In genomic region chr6:158344534-158344933, GRCh38 we compare ENCODE assay signal across 11 cellular contexts. TPM values are rescaled to one million over a fixed set of nuclear protein-coding genes. Genes with fewer than 3 reads are reported as not detected.
DNase-seq lines count a peak whose midpoint lies in the region; ATAC-seq lines count a peak whose summit lies in the region.
"Had no signal": no experiment of that assay in that cellular context is flagged by ENCODE, and none has a peak within 500 bp of the region (broad histone marks: within the 10 kb centered on the region; RNA-seq: fewer than 3 reads in every experiment).

No MANE protein-coding gene starts in this region.

- H3K27me3 Mint-ChIP-seq in activated T-helper 2 cell treated with anti-CD3 and anti-CD28 coated beads, Interferon-gamma antibody, Interleukin-2, Interleukin-4, amounts not matched to agents 10 μg/mL and 5 μg/mL and 100 μg/mL, durations not matched to agents 14 hours and 24 hours and 36 hours (ENCODE audit: low read depth), result no peaks in the 10 kb centered on the region
- H3K27me3 Mint-ChIP-seq: activated CD4-positive, alpha-beta T cell treated with anti-CD3 and anti-CD28 coated beads, Interleukin-2, amount 10 ng/mL, durations not matched to agents 24 days and 14 days; naive B cell had no signal

- no peak for DNase-seq in activated T-helper 2 cell treated with anti-CD3 and anti-CD28 coated beads, Interferon-gamma antibody, Interleukin-2, Interleukin-4, amounts not matched to agents 10 μg/mL and 5 μg/mL and 100 μg/mL, durations not matched to agents 14 hours and 24 hours and 36 hours (ENCODE audit: low spot score)
- DNase-seq in pons (ENCODE audit: low spot score), result no peak
- DNase-seq in stimulated activated naive CD4-positive, alpha-beta T cell treated with Interleukin-2 at 50 U/mL for 16 hours (lab: John Stamatoyannopoulos, UW), result no peak
- DNase-seq: activated CD4-positive, alpha-beta T cell treated with anti-CD3 and anti-CD28 coated beads, Interleukin-2, amount 10 ng/mL, durations not matched to agents 24 days and 14 days; DND-41; naive B cell; NCI-H2029 had no signal

- H3K36me3 Mint-ChIP-seq in activated T-helper 2 cell treated with anti-CD3 and anti-CD28 coated beads, Interferon-gamma antibody, Interleukin-2, Interleukin-4, amounts not matched to agents 10 μg/mL and 5 μg/mL and 100 μg/mL, durations not matched to agents 14 hours and 24 hours and 36 hours (ENCODE audit: low read depth), result peaks cover 23% of the 10 kb centered on the region

- peaks cover 16% of the 10 kb centered on the region for H3K4me1 Mint-ChIP-seq in activated T-helper 2 cell treated with anti-CD3 and anti-CD28 coated beads, Interferon-gamma antibody, Interleukin-2, Interleukin-4, amounts not matched to agents 10 μg/mL and 5 μg/mL and 100 μg/mL, durations not matched to agents 14 hours and 24 hours and 36 hours (ENCODE audit: low read depth)

- intact Hi-C loops in activated T-helper 2 cell treated with anti-CD3 and anti-CD28 coated beads, Interferon-gamma antibody, Interleukin-2, Interleukin-4, amounts not matched to agents 10 μg/mL and 5 μg/mL and 100 μg/mL, durations not matched to agents 14 hours and 24 hours and 36 hours (cut with micrococcal nuclease), result loop anchor here (2.0 kb wide), 1 partner anchor 54 kb away; no protein-coding TSS in a partner anchor

- peaks cover 18% of the 10 kb centered on the region for H3K9me3 Mint-ChIP-seq in activated T-helper 2 cell treated with anti-CD3 and anti-CD28 coated beads, Interferon-gamma antibody, Interleukin-2, Interleukin-4, amounts not matched to agents 10 μg/mL and 5 μg/mL and 100 μg/mL, durations not matched to agents 14 hours and 24 hours and 36 hours

- no peak overlapping the region for H3K4me3 Mint-ChIP-seq in activated T-helper 2 cell treated with anti-CD3 and anti-CD28 coated beads, Interferon-gamma antibody, Interleukin-2, Interleukin-4, amounts not matched to agents 10 μg/mL and 5 μg/mL and 100 μg/mL, durations not matched to agents 14 hours and 24 hours and 36 hours (ENCODE audit: low read depth)
- H3K4me3 Mint-ChIP-seq: activated CD4-positive, alpha-beta T cell treated with anti-CD3 and anti-CD28 coated beads, Interleukin-2, amount 10 ng/mL, durations not matched to agents 24 days and 14 days; naive B cell had no signal

- peak overlapping the region; percentile 6 for H3K27ac Mint-ChIP-seq in activated T-helper 2 cell treated with anti-CD3 and anti-CD28 coated beads, Interferon-gamma antibody, Interleukin-2, Interleukin-4, amounts not matched to agents 10 μg/mL and 5 μg/mL and 100 μg/mL, durations not matched to agents 14 hours and 24 hours and 36 hours
- H3K27ac Mint-ChIP-seq: activated CD4-positive, alpha-beta T cell treated with anti-CD3 and anti-CD28 coated beads, Interleukin-2, amount 10 ng/mL, durations not matched to agents 24 days and 14 days had no signal

- ATAC-seq in GM18502 (IDR thresholded peaks at IDR 0.05; ENCODE audit: poor library complexity, unreplicated experiment) (peak; percentile 62), GM19025 (IDR thresholded peaks at IDR 0.05; ENCODE audit: low read depth, unreplicated experiment) (peak; percentile 67), HG02852 (IDR thresholded peaks at IDR 0.05; ENCODE audit: unreplicated experiment) (peak; percentile 79), HG03135 (IDR thresholded peaks at IDR 0.05; ENCODE audit: unreplicated experiment) (no peak)

RNA-seq across cellular contexts. Expression of gene TULP4, which starts 32.3 kb away (rescaled TPM):
- total RNA-seq in activated T-helper 2 cell treated with anti-CD3 and anti-CD28 coated beads, Interferon-gamma antibody, Interleukin-2, Interleukin-4, amounts not matched to agents 10 μg/mL and 5 μg/mL and 100 μg/mL, durations not matched to agents 14 hours and 24 hours and 36 hours, result 19.8 and 22.8 TPM in 2 replicates
